8 cellular contexts compared by ENCODE assay signal in genomic region chr3:52238761-52239701, GRCh38. TPM values are rescaled to one million over a fixed set of nuclear protein-coding genes. Genes with fewer than 3 reads are reported as not detected.
DNase-seq lines count a peak whose midpoint lies in the region; FAIRE-seq and TF ChIP-seq lines count a peak whose summit lies in the region.

Gene TWF2, minus strand, starts transcription at chr3:52239158. Its CDS starts 142 bp downstream, at chr3:52239016.

- TF ChIP-seq POLR2A in H54 (IDR thresholded peaks at IDR 0.05; ENCODE audit: low read depth, low read length), result peak; percentile 88; the same call in 1 of the 2 replicates

- TF ChIP-seq CTCF in GM12865 (IDR thresholded peaks at IDR 0.05; ENCODE audit: insufficient read depth, low read depth, low read length, missing control alignments) (peak; percentile 45), ascending aorta (IDR thresholded peaks at IDR 0.05) (peak in 2 of 3 experiments; percentile 47 to 55)

- intact Hi-C loops in ascending aorta (cut with DNase I), result loop anchor here (2.0 to 10.0 kb wide), 4 partner anchors 40 to 166 kb away; partner anchors contain the start of genes GLYCTK, POC1A and WDR82

- H3K9me3 ChIP-seq in MG63, result no peaks in the 10 kb centered on the region
- H3K9me3 ChIP-seq in ascending aorta, result no peaks in the 10 kb centered on the region

- H3K4me1 ChIP-seq in ascending aorta, result peaks cover 9 to 32% of the 10 kb centered on the region in 2 donors

- H3K27me3 ChIP-seq in MG63 (no peaks in the 10 kb centered on the region), ascending aorta (no peaks in the 10 kb centered on the region)

- H3K4me3 ChIP-seq in GM12865 (ENCODE audit: low read depth, low read length), result peak within 1 kb of the TSS; percentile 67
- H3K4me3 ChIP-seq in MG63, result peak within 1 kb of the TSS; percentile 76
- peak within 1 kb of the TSS; percentile 90 to 99 for H3K4me3 ChIP-seq in ascending aorta

- no peak for FAIRE-seq in H54 (lab: Jason Lieb, UNC)

- DNase-seq in GM12865 (ENCODE audit: low read depth), result peak; percentile 89
- DNase-seq in H54 (ENCODE audit: insufficient read length, low spot score), result peak; percentile 93
- peak; percentile 66 for DNase-seq in MG63
- DNase-seq in T-helper 22 cell (ENCODE audit: low read depth), result peak; percentile 79
- peak in 1 of 2 donors; percentile 90 for DNase-seq in ascending aorta (ENCODE audit: low spot score in 2 of 2)
- peak; percentile 99 for DNase-seq in hepatic stellate cell (ENCODE audit: low spot score)
- peak; percentile 91 for DNase-seq in retina
- DNase-seq in cortex of kidney (lab: John Stamatoyannopoulos, UW), result no peak

- H3K36me3 ChIP-seq in MG63 (peaks cover 6% of the 10 kb centered on the region), ascending aorta (peaks cover 0 to 8% of the 10 kb centered on the region in 2 donors)

- peak within 1 kb of the TSS; percentile 88 to 89 for H3K27ac ChIP-seq in ascending aorta

RNA-seq across cellular contexts. Expression of gene TWF2, which starts in this region (rescaled TPM):
- 37.4 and 100 TPM in 2 replicates for total RNA-seq in MG63 (2014; rRNA removed; shearing (Covaris generic); ENCODE audit: low replicate concordance)
- 162 TPM for total RNA-seq in ascending aorta
